ENCODE assay signal across 12 cellular contexts in genomic region chr2:118431188-118431562, GRCh38.
DNase-seq lines count a peak whose midpoint lies in the region; FAIRE-seq and TF ChIP-seq lines count a peak whose summit lies in the region.
"Had no signal": no experiment of that assay in that cellular context is flagged by ENCODE, and none has a peak within 500 bp of the region (broad histone marks: within the 10 kb centered on the region; RNA-seq: fewer than 3 reads in every experiment).

No MANE protein-coding gene starts in this region.

- H3K79me2 ChIP-seq in astrocyte (ENCODE audit: insufficient read depth, low read length): no peaks in the 10 kb centered on the region
- no peaks in the 10 kb centered on the region for H3K79me2 ChIP-seq in keratinocyte (ENCODE audit: control insufficient read depth, insufficient read depth, low read length)

- H3K36me3 ChIP-seq in astrocyte (ENCODE audit: insufficient read depth, low read length): no peaks in the 10 kb centered on the region
- no peaks in the 10 kb centered on the region for H3K36me3 ChIP-seq in keratinocyte (ENCODE audit: control insufficient read depth in 2 of 2, extremely low read depth in 1 of 2, insufficient read depth in 2 of 2, low read length in 2 of 2)
- H3K36me3 ChIP-seq: left lung had no signal

- in situ Hi-C loops in KBM-7 (cut with MboI; ENCODE audit: low pct_unique_long_range_greater_than_20kb, low sequenced_read_pairs): no loop called here

- H2AFZ ChIP-seq in astrocyte (ENCODE audit: low read depth, low read length): no peak overlapping the region
- H2AFZ ChIP-seq in keratinocyte (ENCODE audit: control insufficient read depth, low read length): peak overlapping the region; percentile 44

- H3K9me3 Mint-ChIP-seq in astrocyte (ENCODE audit: unreplicated experiment): peaks cover 2% of the 10 kb centered on the region
- H3K9me3 Mint-ChIP-seq: natural killer cell treated with Interleukin-12 subunit alpha and Interleukin-12 subunit beta and Interleukin-15 and Interleukin-18, amount 100 ng/mL, for 72 hours had no signal

- H3K9ac ChIP-seq in astrocyte (ENCODE audit: low read length) (no peak overlapping the region), keratinocyte (ENCODE audit: control insufficient read depth, extremely low read depth, insufficient read depth, low read length) (peak overlapping the region; percentile 20)

- no peak overlapping the region for H3K27ac ChIP-seq in C4-2B
- peak overlapping the region; percentile 53 for H3K27ac ChIP-seq in astrocyte (ENCODE audit: low read depth, low read length)
- H3K27ac ChIP-seq in keratinocyte (ENCODE audit: control insufficient read depth, insufficient read depth, low read length): peak overlapping the region; percentile 80
- H3K27ac ChIP-seq: left lung had no signal

- H3K9me3 ChIP-seq in astrocyte (ENCODE audit: insufficient read depth, low read depth, low read length) (no peaks in the 10 kb centered on the region), keratinocyte (ENCODE audit: control insufficient read depth, low read depth, low read length) (no peaks in the 10 kb centered on the region)
- H3K9me3 ChIP-seq: left lung had no signal

- DNase-seq in HT1080 (ENCODE audit: low read depth) (peak; percentile 14), astrocyte (ENCODE audit: low read depth) (peak; percentile 59), keratinocyte (ENCODE audit: low read depth, low spot score) (no peak), DMS79 (lab: John Stamatoyannopoulos, UW) (no peak), globus pallidus (ENCODE audit: low spot score) (no peak), NCI-H226 (no peak), KBM-7 (no peak)
- DNase-seq: activated T-cell treated with anti-CD3 and anti-CD28 coated beads, Interleukin-2, amount 50 U/mL, for 4 hours; effector CD8-positive, alpha-beta T cell; left lung had no signal

- H3K4me1 ChIP-seq in astrocyte (ENCODE audit: insufficient read depth, low read length) (no peaks in the 10 kb centered on the region), keratinocyte (ENCODE audit: control insufficient read depth, extremely low read depth, insufficient read depth, low read length) (peaks cover 29% of the 10 kb centered on the region)
- H3K4me1 ChIP-seq: left lung had no signal

- H3K27me3 Mint-ChIP-seq in astrocyte (ENCODE audit: low read depth, unreplicated experiment): no peaks in the 10 kb centered on the region

- H4K20me1 ChIP-seq in astrocyte (ENCODE audit: insufficient read depth, low read length) (no peaks in the 10 kb centered on the region), keratinocyte (ENCODE audit: control insufficient read depth, extremely low read depth, insufficient read depth, low read length) (no peaks in the 10 kb centered on the region)

- peak overlapping the region; percentile 57 for H3K4me2 ChIP-seq in astrocyte (ENCODE audit: low read length)
- peak overlapping the region; percentile 77 for H3K4me2 ChIP-seq in keratinocyte (ENCODE audit: control insufficient read depth, extremely low read depth, insufficient read depth, low read depth, low read length)

- no peak overlapping the region for H3K27ac Mint-ChIP-seq in astrocyte (ENCODE audit: unreplicated experiment)
- H3K27ac Mint-ChIP-seq: natural killer cell treated with Interleukin-12 subunit alpha and Interleukin-12 subunit beta and Interleukin-15 and Interleukin-18, amount 100 ng/mL, for 72 hours had no signal

- H3K27me3 ChIP-seq in astrocyte (ENCODE audit: insufficient read depth, low read length): no peaks in the 10 kb centered on the region
- no peaks in the 10 kb centered on the region for H3K27me3 ChIP-seq in keratinocyte (ENCODE audit: control insufficient read depth, extremely low read depth, insufficient read depth, low read length)
- H3K27me3 ChIP-seq: left lung had no signal

- TF ChIP-seq CTCF in C4-2B (conservative IDR thresholded peaks at IDR 0.05) (peak; percentile 26), astrocyte (IDR thresholded peaks at IDR 0.05; ENCODE audit: insufficient read depth, low read depth, low read length) (peak; percentile 14), keratinocyte (optimal IDR thresholded peaks at IDR 0.05 in 1 of 3, IDR thresholded peaks at IDR 0.05 in 1 of 3, conservative IDR thresholded peaks at IDR 0.05 in 1 of 3; ENCODE audit: extremely low read depth in 1 of 3, insufficient read depth in 2 of 3, low read length in 3 of 3) (peak in 1 of 3 experiments; percentile 23)

- dilution Hi-C loops in keratinocyte (cut with MboI; ENCODE audit: extremely low pct_ligation_motif_present, low sequenced_read_pairs): no loop called here

- peaks cover 14% of the 10 kb centered on the region for H3K4me1 Mint-ChIP-seq in astrocyte (ENCODE audit: low read depth, unreplicated experiment)

- H3K4me3 ChIP-seq in astrocyte (ENCODE audit: insufficient read depth, low read depth, low read length) (no peak overlapping the region), keratinocyte (ENCODE audit: control insufficient read depth in 2 of 3, extremely low read depth in 1 of 3, insufficient read depth in 2 of 3, low read depth in 1 of 3, low read length in 3 of 3) (peak overlapping the region in 1 of 3 experiments; percentile 31)
- H3K4me3 ChIP-seq: left lung had no signal

- no peak for FAIRE-seq in astrocyte (lab: Jason Lieb, UNC)
- FAIRE-seq in keratinocyte (lab: Jason Lieb, UNC): no peak

- H3K36me3 Mint-ChIP-seq in astrocyte (ENCODE audit: low read depth, unreplicated experiment): no peaks in the 10 kb centered on the region
- H3K36me3 Mint-ChIP-seq: natural killer cell treated with Interleukin-12 subunit alpha and Interleukin-12 subunit beta and Interleukin-15 and Interleukin-18, amount 100 ng/mL, for 72 hours had no signal

- no peaks in the 10 kb centered on the region for H3K9me1 ChIP-seq in keratinocyte (ENCODE audit: control insufficient read depth, extremely low read depth, insufficient read depth, low read length)

- H3K4me3 Mint-ChIP-seq in astrocyte (ENCODE audit: unreplicated experiment): no peak overlapping the region
- H3K4me3 Mint-ChIP-seq: activated T-cell treated with anti-CD3 and anti-CD28 coated beads, Interleukin-2, amount 50 U/mL, for 4 hours; natural killer cell treated with Interleukin-12 subunit alpha and Interleukin-12 subunit beta and Interleukin-15 and Interleukin-18, amount 100 ng/mL, for 72 hours had no signal

Comparison
In these comparisons a context has a peak if more than half of its experiments do, and no peak if none do; other contexts are left out.
1. DNase-seq: peak in HT1080 (single experiment) and astrocyte (single experiment); none in keratinocyte (single experiment), DMS79 (single experiment), globus pallidus (single experiment), NCI-H226 (single experiment) and KBM-7 (single experiment).